10 cellular contexts compared by ENCODE assay signal in the genomic region with DNA sequence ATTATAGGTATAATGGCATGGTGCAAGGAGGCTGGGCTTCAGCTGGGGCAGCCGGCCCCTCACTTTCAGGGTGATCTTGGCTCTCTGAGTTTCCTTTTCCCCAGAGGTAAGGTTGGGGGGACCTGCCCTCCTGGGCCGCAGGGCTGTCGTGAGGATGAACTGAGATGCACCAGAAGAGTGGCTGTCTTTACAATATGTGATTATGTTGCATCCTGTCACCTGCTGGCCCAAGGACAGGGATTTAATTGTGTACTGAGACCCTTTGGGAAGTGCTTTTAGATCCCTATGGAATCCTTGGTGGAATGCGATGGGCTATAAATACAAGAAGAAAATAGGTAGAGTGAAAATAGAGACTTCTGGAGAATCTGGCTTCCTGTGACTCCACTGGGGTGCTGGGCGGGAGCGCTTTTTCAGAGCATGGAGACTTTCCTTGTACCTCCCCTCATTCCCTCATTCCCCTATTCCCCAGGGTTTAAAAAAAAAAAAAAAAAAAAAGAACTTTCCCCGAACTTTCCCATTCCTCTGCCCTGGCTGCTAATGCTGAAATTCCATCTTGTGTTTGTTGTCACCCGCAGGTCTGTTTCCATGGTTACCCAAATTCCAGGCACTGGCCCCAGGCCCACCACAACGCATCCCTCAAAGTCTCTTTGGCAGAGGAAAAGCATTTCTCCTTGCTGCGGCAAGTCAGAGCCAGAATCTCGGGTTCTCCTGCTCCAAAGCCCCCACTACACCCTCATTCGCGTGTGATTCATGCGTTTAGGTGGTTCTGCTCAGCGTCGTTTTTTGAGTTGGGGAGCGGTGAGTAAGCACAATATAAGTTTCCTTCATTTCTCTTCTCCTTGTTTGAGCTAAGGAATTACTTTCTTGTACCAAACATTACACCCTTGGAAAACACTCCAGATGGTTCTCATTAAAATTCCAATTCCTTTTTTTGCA. TPM values are rescaled to one million over a fixed set of nuclear protein-coding genes. Genes with fewer than 3 reads are reported as not detected.
DNase-seq lines count a peak whose midpoint lies in the region; ATAC-seq, FAIRE-seq and TF ChIP-seq lines count a peak whose summit lies in the region.
"Had no signal": no experiment of that assay in that cellular context is flagged by ENCODE, and none has a peak within 500 bp of the region (broad histone marks: within the 10 kb centered on the region; RNA-seq: fewer than 3 reads in every experiment).

No MANE protein-coding gene starts in this region.

- FAIRE-seq in D721Med (lab: Jason Lieb, UNC) = no peak

- H3K27ac ChIP-seq in coronary artery (peak overlapping the region; percentile 39 to 90), suprapubic skin (peak overlapping the region; percentile 87)

- peaks cover 36% of the 10 kb centered on the region for H3K4me1 ChIP-seq in suprapubic skin

- H3K36me3 Mint-ChIP-seq in natural killer cell = no peaks in the 10 kb centered on the region
- H3K36me3 Mint-ChIP-seq: stimulated activated effector memory CD8-positive, alpha-beta T cell treated with anti-CD3 and anti-CD28 coated beads, Interleukin-12 subunit alpha, Interleukin-12 subunit beta, amount 100 ng/mL, for 72 hours had no signal

- peaks cover 6 to 25% of the 10 kb centered on the region in 2 donors for H3K27me3 Mint-ChIP-seq in natural killer cell (ENCODE audit: low read depth in 2 of 2)

- 39 to 55% methylated on average over 17 of the region's 17 CpGs for WGBS in lower leg skin, 2 donors
- 37% methylated on average over 17 of the region's 17 CpGs for WGBS in suprapubic skin

- no peak overlapping the region for H3K27ac Mint-ChIP-seq in natural killer cell
- H3K27ac Mint-ChIP-seq: stimulated activated effector memory CD8-positive, alpha-beta T cell treated with anti-CD3 and anti-CD28 coated beads, Interleukin-12 subunit alpha, Interleukin-12 subunit beta, amount 100 ng/mL, for 72 hours had no signal

- no peak overlapping the region for H3K4me3 Mint-ChIP-seq in natural killer cell
- H3K4me3 Mint-ChIP-seq: stimulated activated effector memory CD8-positive, alpha-beta T cell treated with anti-CD3 and anti-CD28 coated beads, Interleukin-12 subunit alpha, Interleukin-12 subunit beta, amount 100 ng/mL, for 72 hours had no signal

- intact Hi-C loops in lower leg skin (cut with DNase I; ENCODE audit: low total_unique reads) = no loop called here
- intact Hi-C loops in natural killer cell (cut with micrococcal nuclease) = no loop called here

- TF ChIP-seq POLR2A in lower leg skin (IDR thresholded peaks at IDR 0.05) (no peak), suprapubic skin (IDR thresholded peaks at IDR 0.05) (no peak)

- no peaks in the 10 kb centered on the region for H3K27me3 ChIP-seq in suprapubic skin

- H3K9me3 ChIP-seq in suprapubic skin = no peaks in the 10 kb centered on the region

- no peaks in the 10 kb centered on the region for H3K9me3 Mint-ChIP-seq in natural killer cell
- H3K9me3 Mint-ChIP-seq: stimulated activated effector memory CD8-positive, alpha-beta T cell treated with anti-CD3 and anti-CD28 coated beads, Interleukin-12 subunit alpha, Interleukin-12 subunit beta, amount 100 ng/mL, for 72 hours had no signal

- H3K4me3 ChIP-seq in coronary artery (peak overlapping the region; percentile 31), lower leg skin (ENCODE audit: low read depth, poor library complexity, severe bottlenecking) (no peak overlapping the region), suprapubic skin (no peak overlapping the region)

- TF ChIP-seq EP300 in suprapubic skin (IDR thresholded peaks at IDR 0.05) = no peak

- no peak for TF ChIP-seq CTCF in coronary artery (IDR thresholded peaks at IDR 0.05)
- TF ChIP-seq CTCF in lower leg skin (IDR thresholded peaks at IDR 0.05) = no peak
- TF ChIP-seq CTCF in suprapubic skin (IDR thresholded peaks at IDR 0.05) = no peak
- no peak for TF ChIP-seq CTCF in D721Med (IDR thresholded peaks at IDR 0.05; ENCODE audit: insufficient read depth, missing control alignments)
- no peak for TF ChIP-seq CTCF in natural killer cell (IDR thresholded peaks at IDR 0.05)

- ATAC-seq in HG03442 (IDR thresholded peaks at IDR 0.05; ENCODE audit: unreplicated experiment) (no peak), natural killer cell (no peak)
- ATAC-seq: stimulated activated effector memory CD8-positive, alpha-beta T cell treated with anti-CD3 and anti-CD28 coated beads, Interleukin-12 subunit alpha, Interleukin-12 subunit beta, amount 100 ng/mL, for 72 hours had no signal

- DNase-seq in HS-5 (ENCODE audit: low read depth) (peak; percentile 98), coronary artery (ENCODE audit: low spot score) (peak; percentile 96), lower leg skin (ENCODE audit: low spot score in 2 of 2) (peak; percentile 74 to 94), suprapubic skin (ENCODE audit: low spot score in 2 of 2) (peak; percentile 87 to 90), D721Med (ENCODE audit: insufficient read length, low spot score) (no peak), natural killer cell (no peak)
- DNase-seq in activated CD4-positive, alpha-beta T cell treated with anti-CD3 and anti-CD28 coated beads for 48 hours = no peak
- DNase-seq: activated CD4-positive, CD25-positive, alpha-beta regulatory T cell treated with anti-CD3 and anti-CD28 coated beads, Interleukin-2, amount 50 U/mL, for 72 hours had no signal

- H3K36me3 ChIP-seq in suprapubic skin = no peaks in the 10 kb centered on the region

- H3K4me1 Mint-ChIP-seq in natural killer cell = no peaks in the 10 kb centered on the region
- H3K4me1 Mint-ChIP-seq: stimulated activated effector memory CD8-positive, alpha-beta T cell treated with anti-CD3 and anti-CD28 coated beads, Interleukin-12 subunit alpha, Interleukin-12 subunit beta, amount 100 ng/mL, for 72 hours had no signal

RNA-seq across cellular contexts. Expression of gene ANAPC13, which starts 21.8 kb away (rescaled TPM):
- total RNA-seq in lower leg skin (10 to 100 TPM; 28.4 to 52.0 (median 35.9) TPM), suprapubic skin (10 to 100 TPM; 20.8 to 51.2 (median 46.0) TPM), natural killer cell (10 to 100 TPM; 16.1 to 20.4 (median 16.6) TPM)

RNA-seq across cellular contexts. Expression of gene CEP63, which starts 21.9 kb away (rescaled TPM):
- total RNA-seq in lower leg skin = 10 to 100 TPM; 15.6 to 23.2 (median 18.1) TPM
- total RNA-seq in suprapubic skin = 10 to 100 TPM; 14.1 to 20.8 (median 16.5) TPM
- total RNA-seq in natural killer cell = 10 to 100 TPM; 17.9 to 25.7 (median 19.5) TPM

Comparison
In these comparisons a context has a peak if more than half of its experiments do, and no peak if none do; other contexts are left out.
1. DNase-seq: peak in HS-5 (single experiment), coronary artery (single experiment), lower leg skin (2 of 2) and suprapubic skin (2 of 2); none in D721Med (single experiment), natural killer cell (single experiment) and activated CD4-positive, alpha-beta T cell treated with anti-CD3 and anti-CD28 coated beads for 48 hours (single experiment).